25 cellular contexts compared by ENCODE assay signal in the genomic region with DNA sequence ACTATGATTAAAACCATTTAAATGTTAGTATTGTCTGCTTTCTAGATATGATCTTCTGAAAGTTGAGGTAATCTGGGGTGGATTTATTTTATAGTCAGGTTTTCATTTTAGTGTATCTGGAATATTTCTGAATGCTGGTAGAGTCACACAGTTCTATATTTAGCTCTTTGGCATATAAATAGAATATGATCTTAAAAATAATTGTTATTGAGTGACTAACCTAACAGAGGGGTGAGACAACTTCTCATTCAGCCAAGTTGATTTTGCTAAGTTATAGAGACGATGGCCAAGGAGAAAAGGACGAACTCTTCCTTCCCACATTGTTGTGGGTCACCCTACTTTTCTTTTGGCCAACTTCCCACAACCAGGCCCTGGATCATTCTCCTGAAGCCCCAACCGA. TPM values are rescaled to one million over a fixed set of nuclear protein-coding genes. Genes with fewer than 3 reads are reported as not detected.
DNase-seq lines count a peak whose midpoint lies in the region; ATAC-seq, FAIRE-seq and TF ChIP-seq lines count a peak whose summit lies in the region.
"Had no signal": no experiment of that assay in that cellular context is flagged by ENCODE, and none has a peak within 500 bp of the region (broad histone marks: within the 10 kb centered on the region; RNA-seq: fewer than 3 reads in every experiment).

No MANE protein-coding gene starts in this region.

- FAIRE-seq in pancreas (lab: Jason Lieb, UNC), result peak; percentile 51
- FAIRE-seq: GM12878, GM19239, RCC 7860 had no signal

- 28 to 52% methylated on average over 3 of the region's 3 CpGs for WGBS in heart right ventricle, 2 donors
- 79 to 88% methylated on average over 3 of the region's 3 CpGs for WGBS in pancreas, 2 donors
- WGBS in thyroid gland, 2 donors, result 67 to 74% methylated on average over 3 of the region's 3 CpGs

- peak; percentile 25 to 75 (median 49) for ATAC-seq in heart right ventricle
- ATAC-seq in pancreas, result no peak
- no peak for ATAC-seq in GM21528 (IDR thresholded peaks at IDR 0.05; ENCODE audit: low FRiP score, unreplicated experiment)
- ATAC-seq: GM12878, HCT116 had no signal

- no peak for TF ChIP-seq POLR2A in thyroid gland (IDR thresholded peaks at IDR 0.05)

- peak overlapping the region; percentile 76 to 95 (median 90) for H3K27ac ChIP-seq in heart right ventricle
- H3K27ac ChIP-seq in pancreas, result no peak overlapping the region
- H3K27ac ChIP-seq in thyroid gland, result peak overlapping the region in 2 of 3 donors; percentile 72
- H3K27ac ChIP-seq: BLaER1 had no signal

- no peaks in the 10 kb centered on the region for H3K36me3 ChIP-seq in heart right ventricle
- no peaks in the 10 kb centered on the region for H3K36me3 ChIP-seq in pancreas
- no peaks in the 10 kb centered on the region for H3K36me3 ChIP-seq in thyroid gland
- H3K36me3 ChIP-seq: BLaER1 had no signal

- H3K4me3 ChIP-seq in choroid plexus epithelial cell (ENCODE audit: low read depth, low read length) (no peak overlapping the region), heart right ventricle (no peak overlapping the region), pancreas (no peak overlapping the region), thyroid gland (replicated peaks in 1 of 3) (no peak overlapping the region)
- H3K4me3 ChIP-seq: BLaER1, GM12878 had no signal

- H3K27me3 ChIP-seq in heart right ventricle (no peaks in the 10 kb centered on the region), pancreas (no peaks in the 10 kb centered on the region), thyroid gland (no peaks in the 10 kb centered on the region)
- H3K27me3 ChIP-seq: BLaER1 had no signal

- TF ChIP-seq CTCF in choroid plexus epithelial cell (conservative IDR thresholded peaks at IDR 0.05; ENCODE audit: low read depth, low read length), result no peak
- no peak for TF ChIP-seq CTCF in heart right ventricle (IDR thresholded peaks at IDR 0.05)
- TF ChIP-seq CTCF in pancreas (IDR thresholded peaks at IDR 0.05), result no peak
- TF ChIP-seq CTCF in thyroid gland (IDR thresholded peaks at IDR 0.05), result no peak
- TF ChIP-seq CTCF in GM10266 (IDR thresholded peaks at IDR 0.05; ENCODE audit: control insufficient read depth, insufficient read depth, low read depth, missing control alignments), result no peak

- DNase-seq in choroid plexus epithelial cell (ENCODE audit: low read depth) (peak; percentile 36), heart right ventricle (no peak), pancreas (no peak), thyroid gland (no peak), GM10266 (ENCODE audit: extremely low spot score) (no peak), germinal center (ENCODE audit: low spot score) (no peak)
- DNase-seq in activated CD4-positive, alpha-beta T cell treated with anti-CD3 and anti-CD28 coated beads for 4 hours, result no peak
- DNase-seq: CD4-positive, alpha-beta memory T cell; DMS153; GF-D8; GOT3; MM.1S; NCI-H1092 treated with DMSO at 0.1 percent for 48 hours; NCI-H146; NCI-H2081; SHP77 had no signal

- H3K9me3 ChIP-seq in heart right ventricle (no peaks in the 10 kb centered on the region), pancreas (no peaks in the 10 kb centered on the region), thyroid gland (no peaks in the 10 kb centered on the region)
- H3K9me3 ChIP-seq: BLaER1 had no signal

- peaks cover 4 to 55% (median 18%) of the 10 kb centered on the region in 9 donors for H3K4me1 ChIP-seq in heart right ventricle
- H3K4me1 ChIP-seq in pancreas, result peaks cover 0 to 6% (median 4%) of the 10 kb centered on the region in 3 donors
- H3K4me1 ChIP-seq in thyroid gland, result peaks cover 12 to 27% of the 10 kb centered on the region in 2 donors
- H3K4me1 ChIP-seq: BLaER1 had no signal

- intact Hi-C loops in heart right ventricle (cut with DNase I), result loop anchor here in 1 of 10 donors (10.0 kb wide), 1 partner anchor 63 kb away; no protein-coding TSS in a partner anchor
- intact Hi-C loops in pancreas (cut with DNase I), result no loop called here
- intact Hi-C loops in thyroid gland (cut with DNase I), result no loop called here

RNA-seq across cellular contexts. Expression of a gene that starts 7.2 kb away (rescaled TPM):
- total RNA-seq in heart right ventricle (not detected), pancreas (not detected), thyroid gland (not detected)
- polyA plus RNA-seq in heart right ventricle (not detected), pancreas (not detected)
- total RNA-seq: A673; CD4-positive, alpha-beta memory T cell; GM12878; LHCN-M2; NCI-H460 had no signal
- polyA plus RNA-seq: CD4-positive, alpha-beta memory T cell; GM12878 had no signal

RNA-seq across cellular contexts. Expression of a gene that starts 30.6 kb away (rescaled TPM):
- total RNA-seq in heart right ventricle, result 1,000 to 10,000 TPM in 5 of 10 donors, 100 to 1,000 TPM in 5; 505 to 1,252 (median 983) TPM
- 100 to 1,000 TPM in 1 of 2 donors, 10 to 100 TPM in 1; 43.1 to 174 TPM for polyA plus RNA-seq in heart right ventricle
- total RNA-seq in pancreas, result 1 to 10 TPM; 2.5 to 6.9 (median 4.8) TPM
- 1 to 10 TPM; 1.6 to 1.7 TPM for polyA plus RNA-seq in pancreas
- total RNA-seq in thyroid gland, result 10 to 100 TPM in 3 of 4 donors, 1 to 10 TPM in 1; 6.6 to 31.8 (median 28.2) TPM
- total RNA-seq: CD4-positive, alpha-beta memory T cell; GM12878 had no signal
- polyA plus RNA-seq: CD4-positive, alpha-beta memory T cell had no signal

Comparison
In these comparisons a context has a peak if more than half of its experiments do, and no peak if none do; other contexts are left out.
1. ATAC-seq: peak in heart right ventricle (8 of 8); none in pancreas (0 of 4) and GM21528 (single experiment).
2. H3K27ac ChIP-seq: peak in heart right ventricle (10 of 10) and thyroid gland (2 of 3); none in pancreas (0 of 4).
3. RNA of a gene that starts 30.6 kb away (total RNA-seq): 505 to 1,252 TPM in heart right ventricle; 6.6 to 31.8 TPM in thyroid gland and 2.5 to 6.9 TPM in pancreas; every median in the first group is over 10 times any median in the second.